ENCODE assay signal across 8 cellular contexts in the genomic region with DNA sequence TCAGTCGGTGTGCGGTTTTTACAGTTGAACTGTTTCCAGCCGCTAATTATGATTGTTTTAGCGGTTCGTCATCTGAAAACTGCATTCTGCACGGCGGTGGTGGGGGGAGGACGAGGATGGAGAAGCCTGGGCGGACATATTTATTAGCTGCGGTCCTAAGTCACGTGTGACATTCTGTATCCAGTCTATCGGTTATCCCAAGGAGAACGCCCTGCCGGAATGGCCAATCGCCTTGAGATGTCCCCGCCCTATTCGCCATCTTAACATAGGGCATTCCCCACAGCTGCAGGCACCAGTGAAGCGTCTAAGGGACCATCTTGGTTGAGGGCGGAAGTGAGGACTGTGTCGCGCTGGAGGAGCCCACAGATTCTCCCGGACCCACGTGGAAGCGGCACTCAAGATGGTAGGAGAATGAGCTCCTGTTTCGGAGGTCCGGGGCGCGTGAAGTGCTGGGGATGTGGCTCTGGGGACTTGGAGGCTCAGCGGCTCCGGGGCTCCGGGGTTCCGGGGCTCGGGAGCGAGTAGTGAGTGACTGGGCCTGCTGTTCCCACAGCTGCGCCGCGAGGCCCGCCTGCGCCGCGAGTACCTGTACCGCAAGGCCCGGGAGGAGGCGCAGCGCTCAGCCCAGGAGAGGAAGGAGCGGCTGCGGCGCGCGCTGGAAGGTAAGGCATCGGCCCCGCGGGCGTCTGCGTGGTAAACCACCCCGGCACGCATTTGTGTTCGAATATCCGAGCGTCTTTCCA. TPM values are rescaled to one million over a fixed set of nuclear protein-coding genes. Genes with fewer than 3 reads are reported as not detected.
DNase-seq lines count a peak whose midpoint lies in the region; ATAC-seq, FAIRE-seq and TF ChIP-seq lines count a peak whose summit lies in the region.

A gene with protein sequence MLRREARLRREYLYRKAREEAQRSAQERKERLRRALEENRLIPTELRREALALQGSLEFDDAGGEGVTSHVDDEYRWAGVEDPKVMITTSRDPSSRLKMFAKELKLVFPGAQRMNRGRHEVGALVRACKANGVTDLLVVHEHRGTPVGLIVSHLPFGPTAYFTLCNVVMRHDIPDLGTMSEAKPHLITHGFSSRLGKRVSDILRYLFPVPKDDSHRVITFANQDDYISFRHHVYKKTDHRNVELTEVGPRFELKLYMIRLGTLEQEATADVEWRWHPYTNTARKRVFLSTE (plus strand): TSS at position 365 of the 743 bp plus-strand sequence. CDS start 36 bp downstream, at position 401.

- peak within 1 kb of the TSS; percentile 80 for H3K27ac ChIP-seq in HepG2 (ENCODE audit: extremely low read length, insufficient read depth, low read length)

- POLR2A ChIA-PET in HepG2 (lab: Yijun Ruan, JAX), result interaction anchor here (0.6 to 4.6 kb wide), 11 partner anchors 8 to 750 kb away, joined by 3 to 120 read pairs (median 7); partner anchors contain the start of genes MZT2B, PTPN18 and SMPD4

- TF ChIP-seq EP300 in HepG2 (IDR thresholded peaks at IDR 0.05; ENCODE audit: low read depth in 2 of 2, low read length in 2 of 2) (0 out of 4 replicates have a peak, but pooled peaks of 1 of the 2 experiments have one; percentile 24), HepG2 (CRISPR knock-in tag; IDR thresholded peaks at IDR 0.05; ENCODE audit: borderline replicate concordance) (peak; percentile 49; the same call in 1 of the 2 replicates)

- no peaks in the 10 kb centered on the region for H3K9me3 ChIP-seq in HepG2 (ENCODE audit: low read length)

- peaks cover 26 to 41% of the 10 kb centered on the region in 2 experiments for H3K36me3 ChIP-seq in HepG2 (replicated peaks in 1 of 2; ENCODE audit: control insufficient read depth in 1 of 2, insufficient read depth in 2 of 2, low read length in 2 of 2)

- H3K4me2 ChIP-seq in HepG2 (ENCODE audit: low read depth, low read length), result peak within 1 kb of the TSS; percentile 89

- no TSS peak for BruUV-seq in HepG2 (replicated peaks; lab: Mats Ljungman, UMichigan)

- peak within 1 kb of the TSS; percentile 93 for H2AFZ ChIP-seq in HepG2 (ENCODE audit: low read length)

- H3K4me3 ChIP-seq in HepG2 (replicated peaks in 1 of 3; ENCODE audit: insufficient read depth in 1 of 3, low read depth in 2 of 3, low read length in 3 of 3), result peak within 1 kb of the TSS; percentile 78 to 99 (median 94)

- TF ChIP-seq POLR2A in HepG2 (IDR thresholded peaks at IDR 0.05; ENCODE audit: insufficient read depth in 1 of 2, low read depth in 2 of 2, low read length in 2 of 2), result peak; percentile 72 to 88

- H4K20me1 ChIP-seq in HepG2 (ENCODE audit: insufficient read depth, low read length), result no peaks in the 10 kb centered on the region; the same call in 1 of the 2 replicates

- DNase-seq in C1 segment of cervical spinal cord (lab: John Stamatoyannopoulos, UW) (peak; percentile 70 to 100 (median 96)), NCI-H748 (lab: John Stamatoyannopoulos, UW; ENCODE audit: unreplicated experiment) (peak; percentile 98), dermis blood vessel endothelial cell (peak; percentile 100), HepG2 (ENCODE audit: low spot score) (peak; percentile 100)
- peak; percentile 80 to 96 for DNase-seq in activated CD4-positive, alpha-beta T cell treated with anti-CD3 and anti-CD28 coated beads, Interleukin-2, amount 50 U/mL, for 24 hours (ENCODE audit: low read depth in 1 of 2, low spot score in 1 of 2)
- peak; percentile 97 for DNase-seq in stimulated activated CD4-positive, alpha-beta T cell treated with anti-CD3 and anti-CD28 coated beads, Interleukin-4, amount 100 ng/mL, for 24 hours

- peaks cover 23% of the 10 kb centered on the region for H3K79me2 ChIP-seq in HepG2 (ENCODE audit: insufficient read depth, low read length)

- peak within 1 kb of the TSS; percentile 83 for H3K9ac ChIP-seq in HepG2 (ENCODE audit: insufficient read depth, low read depth, low read length)

- TF ChIP-seq CTCF in HepG2 (CRISPR knock-in tag; IDR thresholded peaks at IDR 0.05), result peak; percentile 77

- CTCF ChIA-PET in HepG2 (lab: Yijun Ruan, JAX; ENCODE audit: low intra/inter-chr PET ratio, low total read pairs), result no interaction called here

- FAIRE-seq in HepG2 (lab: Jason Lieb, UNC), result peak; percentile 96

- ATAC-seq in GM19328 (IDR thresholded peaks at IDR 0.05; ENCODE audit: unreplicated experiment), result peak; percentile 85
- peak; percentile 83 for ATAC-seq in HG03521 (IDR thresholded peaks at IDR 0.05; ENCODE audit: unreplicated experiment)
- peak; percentile 93 for ATAC-seq in HepG2

- intact Hi-C loops in HepG2 (cut with micrococcal nuclease; ENCODE audit: unreplicated experiment), result loop anchor here (1.0 to 5.0 kb wide), 2 partner anchors 13 to 750 kb away; partner anchors contain the start of gene FAM168B

- WGBS in HepG2 (ENCODE audit: low lambda C conversion rate), result 0% methylated on average over 31 of the region's 60 CpGs

- H3K27me3 ChIP-seq in HepG2 (ENCODE audit: control insufficient read depth in 1 of 2, insufficient read depth in 2 of 2, low read length in 2 of 2), result peaks cover 0 to 4% of the 10 kb centered on the region in 2 experiments; a peak in 1 of 5 replicates

- peak; percentile 84 for TF ChIP-seq RAD21 in HepG2 (CRISPR knock-in tag; IDR thresholded peaks at IDR 0.05)

- in situ Hi-C loops in HepG2 (cut with HindIII; ENCODE audit: extremely low pct_ligation_motif_present, low pct_unique_long_range_greater_than_20kb), result no loop called here

- peaks cover 28% of the 10 kb centered on the region for H3K4me1 ChIP-seq in HepG2 (ENCODE audit: insufficient read depth, low read length)

TF ChIP-seq in HepG2, 621 proteins besides CTCF, POLR2A, EP300 and RAD21 (continues in another document):
- TF ChIP-seq NR1H2 (CRISPR knock-in tag; IDR thresholded peaks at IDR 0.05; ENCODE audit: borderline replicate concordance, low read depth) (no peak), CBX2 (IDR thresholded peaks at IDR 0.05; ENCODE audit: low read depth, low read length) (no peak), CBX2 (CRISPR knock-in tag; IDR thresholded peaks at IDR 0.05; ENCODE audit: low read depth) (no peak), THAP9 (CRISPR knock-in tag; IDR thresholded peaks at IDR 0.05; ENCODE audit: borderline replicate concordance) (peak; percentile 94; the same call in 1 of the 2 replicates), HES4 (CRISPR knock-in tag; IDR thresholded peaks at IDR 0.05; ENCODE audit: borderline replicate concordance) (peak; percentile 34), HDAC1 (CRISPR knock-in tag; IDR thresholded peaks at IDR 0.05) (peak; percentile 97), SP140L (CRISPR knock-in tag; IDR thresholded peaks at IDR 0.05; ENCODE audit: borderline replicate concordance) (no peak), MEIS1 (CRISPR knock-in tag; IDR thresholded peaks at IDR 0.05; ENCODE audit: borderline replicate concordance) (no peak), ZNF138 (CRISPR knock-in tag; IDR thresholded peaks at IDR 0.05; ENCODE audit: low read depth) (peak; percentile 29)

RNA-seq across cellular contexts. Expression of the gene that starts here (rescaled TPM):
- 92.1 and 98.0 TPM in 2 replicates for total RNA-seq in dermis blood vessel endothelial cell
- 142 and 153 TPM in 2 replicates for total RNA-seq in HepG2 (2016; rRNA removed; fragmentation: Illumina TruSeq; extraction: Trizol)
- total RNA-seq in HepG2 (2016; cell fraction: cytosol; rRNA removed; fragmentation: Illumina TruSeq; extraction: Trizol; ENCODE audit: low read depth), result 85.2 and 85.6 TPM in 2 replicates
- total RNA-seq in HepG2 (2016; cell fraction: insoluble cytoplasmic fraction; rRNA removed; fragmentation: Illumina TruSeq; extraction: Trizol), result 148 and 152 TPM in 2 replicates
- total RNA-seq in HepG2 (2016; cell fraction: membrane; rRNA removed; fragmentation: Illumina TruSeq; extraction: Trizol), result 114 and 119 TPM in 2 replicates
- 83.0 and 87.0 TPM in 2 replicates for total RNA-seq in HepG2 (2016; cell fraction: nucleus; rRNA removed; fragmentation: Illumina TruSeq; extraction: Trizol)
- polyA plus RNA-seq in HepG2 (2011; rRNA removed), result 158 and 167 TPM in 2 replicates
- polyA plus RNA-seq in HepG2 (2011; cell fraction: cytosol; rRNA removed), result 161 and 264 TPM in 2 replicates
- polyA plus RNA-seq in HepG2 (2011; cell fraction: nucleus; rRNA removed), result 321 and 379 TPM in 2 replicates
- polyA plus RNA-seq in HepG2 (2012), result 91.4 and 129 TPM in 2 replicates
- polyA plus RNA-seq in HepG2 (2016; cell fraction: cytosol; fragmentation: Illumina TruSeq; extraction: Trizol; ENCODE audit: low read depth), result 122 and 142 TPM in 2 replicates
- 167 and 186 TPM in 2 replicates for polyA plus RNA-seq in HepG2 (2016; cell fraction: insoluble cytoplasmic fraction; fragmentation: Illumina TruSeq; extraction: Trizol; ENCODE audit: low read depth)
- 126 and 131 TPM in 2 replicates for polyA plus RNA-seq in HepG2 (2016; cell fraction: membrane; fragmentation: Illumina TruSeq; extraction: Trizol; ENCODE audit: low read depth)
- polyA plus RNA-seq in HepG2 (2016; cell fraction: nucleus; fragmentation: Illumina TruSeq; extraction: Trizol; ENCODE audit: insufficient read depth, low read depth), result 177 and 185 TPM in 2 replicates
- polyA minus RNA-seq in HepG2 (2011; rRNA and poly(A)+ RNA removed; ENCODE audit: low replicate concordance), result 143 and 197 TPM in 2 replicates
- polyA minus RNA-seq in HepG2 (2011; cell fraction: cytosol; rRNA and poly(A)+ RNA removed), result 41.3 and 41.8 TPM in 2 replicates
- 91.3 and 103 TPM in 2 replicates for polyA minus RNA-seq in HepG2 (2011; cell fraction: nucleus; rRNA and poly(A)+ RNA removed)

Comparison
In these comparisons a context has a peak if more than half of its experiments do, and no peak if none do; other contexts are left out.
1. Peak in every context shown above with its lines: DNase-seq, ATAC-seq, H3K4me3 ChIP-seq and H3K27ac ChIP-seq.